17 cellular contexts compared by ENCODE assay signal in genomic region chr20:38110525-38111178, GRCh38. TPM values are rescaled to one million over a fixed set of nuclear protein-coding genes. Genes with fewer than 3 reads are reported as not detected.
DNase-seq lines count a peak whose midpoint lies in the region; ATAC-seq and TF ChIP-seq lines count a peak whose summit lies in the region.
"Had no signal": no experiment of that assay in that cellular context is flagged by ENCODE, and none has a peak within 500 bp of the region (broad histone marks: within the 10 kb centered on the region; RNA-seq: fewer than 3 reads in every experiment).

No MANE protein-coding gene starts in this region.

- no peaks in the 10 kb centered on the region for H3K36me3 Mint-ChIP-seq in HFFc6 (ENCODE audit: low read depth)
- H3K36me3 Mint-ChIP-seq: CD8-positive, alpha-beta memory T cell had no signal

- ATAC-seq in left lobe of liver = no peak
- no peak for ATAC-seq in HG03457 (IDR thresholded peaks at IDR 0.05; ENCODE audit: unreplicated experiment)
- ATAC-seq: activated T-cell treated with anti-CD3 and anti-CD28 coated beads, Interleukin-2, amount 50 U/mL, for 72 hours had no signal

- peak overlapping the region; percentile 60; the same call in 1 of the 2 replicates for H3K4me3 Mint-ChIP-seq in HFFc6
- H3K4me3 Mint-ChIP-seq: activated B cell treated with CpG ODN at 0.5 μM for 24 hours; activated T-cell treated with anti-CD3 and anti-CD28 coated beads, Interleukin-2, amount 50 U/mL, for 72 hours; CD8-positive, alpha-beta memory T cell; stimulated activated naive CD8-positive, alpha-beta T cell treated with anti-CD3 and anti-CD28 coated beads, Interleukin-15, Interleukin-2, amounts not matched to agents 100 ng/mL and 50 ng/mL, for 24 hours had no signal

- H3K27me3 Mint-ChIP-seq in HFFc6 (ENCODE audit: insufficient read depth) = no peaks in the 10 kb centered on the region
- H3K27me3 Mint-ChIP-seq: activated B cell treated with CpG ODN at 0.5 μM for 24 hours; stimulated activated naive CD8-positive, alpha-beta T cell treated with anti-CD3 and anti-CD28 coated beads, Interleukin-15, Interleukin-2, amounts not matched to agents 100 ng/mL and 50 ng/mL, for 24 hours had no signal

- H3K9me3 ChIP-seq in spleen = no peaks in the 10 kb centered on the region
- H3K9me3 ChIP-seq: prostate gland had no signal

- H3K36me3 ChIP-seq in spleen = no peaks in the 10 kb centered on the region
- H3K36me3 ChIP-seq: prostate gland had no signal

- H3K4me1 ChIP-seq in spleen = peaks cover 0 to 36% (median 9%) of the 10 kb centered on the region in 6 donors

- H3K27me3 ChIP-seq in spleen (replicated peaks in 1 of 7) = no peaks in the 10 kb centered on the region

- no peak for TF ChIP-seq POLR2A in spleen (IDR thresholded peaks at IDR 0.05)

- 89 to 94% (median 94%) methylated on average over 8 of the region's 8 CpGs for WGBS in spleen, 5 donors

- DNase-seq in HFFc6 (no peak), left lobe of liver (ENCODE audit: low spot score) (peak; percentile 33), spleen (no peak), SHP77 (lab: John Stamatoyannopoulos, UW) (no peak), AML-193 (lab: John Stamatoyannopoulos, UW) (no peak), NCI-H2107 (lab: John Stamatoyannopoulos, UW) (no peak)
- DNase-seq: activated B cell treated with CpG ODN at 0.5 μM for 24 hours; activated T-cell treated with anti-CD3 and anti-CD28 coated beads, Interleukin-2, amount 50 U/mL, for 72 hours; anterior cingulate cortex; CD8-positive, alpha-beta memory T cell; NCI-H1417 treated with DMSO at 0.1 percent for 48 hours; NCI-H526 had no signal

- peaks cover 62% of the 10 kb centered on the region for H3K4me1 Mint-ChIP-seq in HFFc6 (ENCODE audit: low read depth)
- H3K4me1 Mint-ChIP-seq: CD8-positive, alpha-beta memory T cell had no signal

- TF ChIP-seq CTCF in HFFc6 (IDR thresholded peaks at IDR 0.05) = no peak
- no peak for TF ChIP-seq CTCF in VCaP (conservative IDR thresholded peaks at IDR 0.05)
- TF ChIP-seq CTCF in spleen (IDR thresholded peaks at IDR 0.05 in 8 of 11, conservative IDR thresholded peaks at IDR 0.05 in 3 of 11) = no peak

- H3K9me3 Mint-ChIP-seq in HFFc6 = no peaks in the 10 kb centered on the region; the same call in 1 of the 2 replicates
- H3K9me3 Mint-ChIP-seq: activated B cell treated with CpG ODN at 0.5 μM for 24 hours; activated T-cell treated with anti-CD3 and anti-CD28 coated beads, Interleukin-2, amount 50 U/mL, for 72 hours; CD8-positive, alpha-beta memory T cell; stimulated activated naive CD8-positive, alpha-beta T cell treated with anti-CD3 and anti-CD28 coated beads, Interleukin-15, Interleukin-2, amounts not matched to agents 100 ng/mL and 50 ng/mL, for 24 hours had no signal

- intact Hi-C loops in spleen (cut with DNase I; ENCODE audit: low total_unique reads) = no loop called here

- H3K4me3 ChIP-seq in spleen = no peak overlapping the region
- H3K4me3 ChIP-seq: prostate gland, SK-N-MC had no signal

- peak overlapping the region; percentile 98 for H3K27ac ChIP-seq in VCaP
- peak overlapping the region in 7 of 8 donors; percentile 5 to 71 (median 53) for H3K27ac ChIP-seq in spleen
- H3K27ac ChIP-seq: SK-N-MC had no signal

- peak overlapping the region; percentile 67 for H3K27ac Mint-ChIP-seq in HFFc6
- H3K27ac Mint-ChIP-seq: activated B cell treated with CpG ODN at 0.5 μM for 24 hours; activated T-cell treated with anti-CD3 and anti-CD28 coated beads, Interleukin-2, amount 50 U/mL, for 72 hours; stimulated activated naive CD8-positive, alpha-beta T cell treated with anti-CD3 and anti-CD28 coated beads, Interleukin-15, Interleukin-2, amounts not matched to agents 100 ng/mL and 50 ng/mL, for 24 hours had no signal

RNA-seq across cellular contexts. Expression of gene TGM2, which starts 54.4 kb away (rescaled TPM):
- total RNA-seq in HFFc6 (2021; fragmentation: NEBNext Ultra II Directional; extraction: Animal tissue kit (Norgen Biotek cat#: 25700)) = 100 to 1,000 TPM in 5 of 6 experiments, 10 to 100 TPM in 1; 99.6 to 430 (median 111) TPM
- total RNA-seq in left lobe of liver (193 TPM), spleen (100 to 1,000 TPM in 1 of 7 donors, 10 to 100 TPM in 6; 60.2 to 167 (median 87.6) TPM)
- polyA plus RNA-seq in spleen = 10 to 100 TPM in 2 of 3 donors, 1 to 10 TPM in 1; 9.3 to 35.3 (median 19.8) TPM
- total RNA-seq: CD8-positive, alpha-beta memory T cell had no signal
- polyA plus RNA-seq: CD8-positive, alpha-beta memory T cell had no signal
